Comparison of ENCODE assay signal across 29 cellular contexts in the genomic region with DNA sequence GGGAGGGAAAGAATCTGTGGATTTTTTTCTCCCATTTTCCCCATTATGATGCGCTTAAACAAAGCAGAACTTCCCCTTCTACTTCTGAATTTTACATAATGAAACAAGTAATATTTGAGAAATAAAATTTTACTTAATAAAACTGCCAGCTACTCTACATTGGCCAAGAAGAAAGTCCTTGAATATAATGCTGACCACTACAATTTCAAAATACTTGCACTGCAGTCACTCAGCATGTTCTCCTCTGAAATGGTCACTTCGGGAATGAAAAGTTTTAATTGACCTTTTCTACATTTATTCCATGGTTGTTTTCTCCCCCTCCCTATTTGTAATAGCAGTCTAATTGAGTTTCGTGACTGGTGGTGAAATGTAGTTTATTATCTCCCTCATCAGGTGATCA. TPM values are rescaled to one million over a fixed set of nuclear protein-coding genes. Genes with fewer than 3 reads are reported as not detected.
"Had no signal": no experiment of that assay in that cellular context is flagged by ENCODE, and none has a peak within 500 bp of the region (broad histone marks: within the 10 kb centered on the region; RNA-seq: fewer than 3 reads in every experiment).

No MANE protein-coding gene starts in this region.

- H3K27me3 ChIP-seq: body of pancreas, heart left ventricle, left lung, ovary, right atrium auricular region, spleen, testis had no signal

- H3K9me3 ChIP-seq: body of pancreas, heart left ventricle, left lung, lower lobe of right lung, neutrophil, ovary, psoas muscle, right atrium auricular region, spleen, testis had no signal

- ATAC-seq: activated CD4-positive, alpha-beta T cell treated with anti-CD3 and anti-CD28 coated beads for 36 hours; activated CD8-positive, alpha-beta memory T cell treated with anti-CD3 and anti-CD28 coated beads, Interleukin-2, amount 10 ng/mL, durations not matched to agents 7 days and 5 days; activated CD8-positive, alpha-beta T cell treated with anti-CD3 and anti-CD28 coated beads, Interleukin-2, amount 10 ng/mL, durations not matched to agents 7 days and 5 days; body of pancreas; esophagus mucosa; heart left ventricle; left lung; lower lobe of right lung; naive thymus-derived CD8-positive, alpha-beta T cell; psoas muscle had no signal

- H3K27ac Mint-ChIP-seq: activated CD4-positive, alpha-beta T cell treated with anti-CD3 and anti-CD28 coated beads for 36 hours; activated CD8-positive, alpha-beta memory T cell treated with anti-CD3 and anti-CD28 coated beads, Interleukin-2, amount 10 ng/mL, durations not matched to agents 7 days and 5 days; activated CD8-positive, alpha-beta T cell treated with anti-CD3 and anti-CD28 coated beads, Interleukin-2, amount 10 ng/mL, durations not matched to agents 7 days and 5 days; activated naive CD8-positive, alpha-beta T cell; activated T-helper 2 cell treated with anti-CD3 and anti-CD28 coated beads, Interferon-gamma antibody, Interleukin-2, Interleukin-4, amounts not matched to agents 10 μg/mL and 5 μg/mL and 100 μg/mL, durations not matched to agents 14 hours and 24 hours and 36 hours; naive thymus-derived CD8-positive, alpha-beta T cell; T-helper 2 cell treated with Interferon-gamma antibody and Interleukin-4, amounts not matched to agents 5 μg/mL and 100 μg/mL, for 36 hours had no signal

- H3K36me3 Mint-ChIP-seq: activated CD8-positive, alpha-beta memory T cell treated with anti-CD3 and anti-CD28 coated beads, Interleukin-2, amount 10 ng/mL, durations not matched to agents 7 days and 5 days; activated naive CD8-positive, alpha-beta T cell; naive thymus-derived CD8-positive, alpha-beta T cell had no signal

- H3K36me3 ChIP-seq: heart left ventricle, left lung, lower lobe of right lung, neutrophil, ovary, right atrium auricular region, spleen had no signal

- DNase-seq: activated CD4-positive, alpha-beta T cell treated with anti-CD3 and anti-CD28 coated beads for 36 hours; activated CD4-positive, CD25-positive, alpha-beta regulatory T cell; activated CD8-positive, alpha-beta memory T cell treated with anti-CD3 and anti-CD28 coated beads, Interleukin-2, amount 10 ng/mL, durations not matched to agents 7 days and 5 days; activated CD8-positive, alpha-beta T cell treated with anti-CD3 and anti-CD28 coated beads, Interleukin-2, amount 10 ng/mL, durations not matched to agents 7 days and 5 days; activated naive CD4-positive, alpha-beta T cell treated with Interleukin-2 at 50 U/mL for 16 hours; activated T-cell treated with anti-CD3 and anti-CD28 coated beads, Interleukin-2, amount 50 U/mL, for 48 hours; aorta; body of pancreas; cortex of kidney; foreskin fibroblast; heart left ventricle; left lung; lower lobe of right lung; mesenchymal stem cell; naive thymus-derived CD8-positive, alpha-beta T cell; ovary; psoas muscle; spleen; stimulated activated naive CD4-positive, alpha-beta T cell; T-helper 1 cell; testis; trophoblast cell had no signal

- H3K4me3 Mint-ChIP-seq: activated CD4-positive, alpha-beta T cell treated with anti-CD3 and anti-CD28 coated beads for 36 hours; activated CD8-positive, alpha-beta memory T cell treated with anti-CD3 and anti-CD28 coated beads, Interleukin-2, amount 10 ng/mL, durations not matched to agents 7 days and 5 days; activated CD8-positive, alpha-beta T cell treated with anti-CD3 and anti-CD28 coated beads, Interleukin-2, amount 10 ng/mL, durations not matched to agents 7 days and 5 days; activated naive CD8-positive, alpha-beta T cell; naive thymus-derived CD8-positive, alpha-beta T cell; T-helper 2 cell treated with Interferon-gamma antibody and Interleukin-4, amounts not matched to agents 5 μg/mL and 100 μg/mL, for 36 hours had no signal

- H3K4me1 ChIP-seq: body of pancreas, left lung, lower lobe of right lung, psoas muscle, right atrium auricular region, spleen, testis had no signal

- H3K27ac ChIP-seq: body of pancreas, heart left ventricle, left lung, lower lobe of right lung, neutrophil, ovary, psoas muscle, right atrium auricular region, spleen, testis had no signal

- H3K4me3 ChIP-seq: body of pancreas, heart left ventricle, left lung, lower lobe of right lung, ovary, psoas muscle, right atrium auricular region, spleen, testis had no signal

- H3K4me1 Mint-ChIP-seq: activated CD4-positive, alpha-beta T cell treated with anti-CD3 and anti-CD28 coated beads for 36 hours; activated CD8-positive, alpha-beta memory T cell treated with anti-CD3 and anti-CD28 coated beads, Interleukin-2, amount 10 ng/mL, durations not matched to agents 7 days and 5 days; naive thymus-derived CD8-positive, alpha-beta T cell had no signal

- H3K9me3 Mint-ChIP-seq: activated T-helper 2 cell treated with anti-CD3 and anti-CD28 coated beads, Interferon-gamma antibody, Interleukin-2, Interleukin-4, amounts not matched to agents 10 μg/mL and 5 μg/mL and 100 μg/mL, durations not matched to agents 14 hours and 24 hours and 36 hours; T-helper 2 cell treated with Interferon-gamma antibody and Interleukin-4, amounts not matched to agents 5 μg/mL and 100 μg/mL, for 36 hours had no signal

- FAIRE-seq: islet of Langerhans had no signal

RNA-seq across cellular contexts. Expression of gene GLI3, which starts 23.9 kb away (rescaled TPM):
- total RNA-seq: activated CD8-positive, alpha-beta T cell treated with anti-CD3 and anti-CD28 coated beads, Interleukin-2, amount 10 ng/mL, durations not matched to agents 7 days and 5 days; activated T-helper 2 cell treated with anti-CD3 and anti-CD28 coated beads, Interferon-gamma antibody, Interleukin-2, Interleukin-4, amounts not matched to agents 10 μg/mL and 5 μg/mL and 100 μg/mL, durations not matched to agents 14 hours and 24 hours and 36 hours; naive thymus-derived CD8-positive, alpha-beta T cell had no signal
- polyA plus RNA-seq: naive thymus-derived CD8-positive, alpha-beta T cell had no signal
